In genomic region chr11:117226388-117227385, GRCh38 we compare ENCODE assay signal across 9 cellular contexts. TPM values are rescaled to one million over a fixed set of nuclear protein-coding genes. Genes with fewer than 3 reads are reported as not detected.
A peak's percentile ranks its signal among the peaks of the same experiment; 100 is the strongest.
DNase-seq lines count a peak whose midpoint lies in the region; ATAC-seq, FAIRE-seq and TF ChIP-seq lines count a peak whose summit lies in the region.
"Had no signal": no experiment of that assay in that cellular context is flagged by ENCODE, and none has a peak within 500 bp of the region (broad histone marks: within the 10 kb centered on the region; RNA-seq: fewer than 3 reads in every experiment).

No MANE protein-coding gene starts in this region.

- no peak for TF ChIP-seq POLR2A in endothelial cell of umbilical vein (IDR thresholded peaks at IDR 0.05; ENCODE audit: low read depth, low read length)
- TF ChIP-seq POLR2A in upper lobe of left lung (IDR thresholded peaks at IDR 0.05) = no peak

- intact Hi-C loops in endothelial cell of umbilical vein (cut with micrococcal nuclease) = loop anchor here (1.0 to 2.0 kb wide), 5 partner anchors 45 to 494 kb away; partner anchors contain the start of gene APOA5

- H3K27me3 ChIP-seq in endothelial cell of umbilical vein (ENCODE audit: control insufficient read depth in 2 of 2, insufficient read depth in 2 of 2, low read length in 2 of 2) (no peaks in the 10 kb centered on the region), upper lobe of left lung (no peaks in the 10 kb centered on the region)
- H3K27me3 ChIP-seq: BLaER1 treated with 17β-estradiol and CSF1 and Interleukin-3, amounts not matched to agents 10 nM and 100 nM had no signal

- H3K27ac ChIP-seq in endothelial cell of umbilical vein (ENCODE audit: insufficient read depth, low read depth, low read length) (no peak overlapping the region), upper lobe of left lung (no peak overlapping the region)
- H3K27ac ChIP-seq: BLaER1 treated with 17β-estradiol and CSF1 and Interleukin-3, amounts not matched to agents 10 nM and 100 nM had no signal

- POLR2A ChIA-PET in WTC11 (lab: Charles Lee) = interaction anchor here (0.5 to 1.5 kb wide), 4 partner anchors 13 to 117 kb away, joined by 3 to 5 read pairs (median 4); partner anchors contain the start of gene SIDT2
- POLR2A ChIA-PET in endothelial cell of umbilical vein (lab: Charles Lee) = interaction anchor here (1.2 kb wide), 1 partner anchor 45 kb away, joined by 3 read pairs; no protein-coding TSS in a partner anchor

- peak; percentile 56 for DNase-seq in activated CD8-positive, alpha-beta memory T cell treated with anti-CD3 and anti-CD28 coated beads, Interleukin-2, amount 10 ng/mL, durations not matched to agents 7 days and 5 days
- DNase-seq in activated CD8-positive, alpha-beta memory T cell treated with anti-CD3 and anti-CD28 coated beads for 24 hours = no peak
- DNase-seq in NCI-H446 (lab: John Stamatoyannopoulos, UW) = peak; percentile 67 to 82
- DNase-seq in WTC11 (ENCODE audit: low spot score) = no peak
- DNase-seq in endothelial cell of umbilical vein (ENCODE audit: low read depth, low spot score) = peak; percentile 73
- no peak for DNase-seq in mesothelial cell of epicardium (ENCODE audit: low spot score in 2 of 2, unreplicated experiment in 2 of 2)
- DNase-seq in upper lobe of left lung = peak in 1 of 2 donors; percentile 39

- BruUV-seq in endothelial cell of umbilical vein (replicated peaks; lab: Mats Ljungman, UMichigan) = no TSS peak

- CTCF ChIA-PET in activated CD8-positive, alpha-beta memory T cell treated with anti-CD3 and anti-CD28 coated beads, Interleukin-2, amount 10 ng/mL, durations not matched to agents 7 days and 5 days (lab: Charles Lee) = interaction anchor here (0.6 to 7.6 kb wide), 37 partner anchors 8 to 494 kb away, joined by 3 to 108 read pairs (median 3); partner anchors contain the start of genes APOA5, BACE1, CEP164 and SIDT2
- CTCF ChIA-PET in WTC11 (lab: Charles Lee) (interaction anchor here (0.6 to 6.2 kb wide), 18 partner anchors 11 to 435 kb away, joined by 3 to 68 read pairs (median 4); partner anchors contain the start of genes APOA5, CEP164, PAFAH1B2 and SIDT2), endothelial cell of umbilical vein (lab: Charles Lee) (interaction anchor here (0.9 to 5.2 kb wide), 28 partner anchors 10 to 581 kb away, joined by 3 to 90 read pairs (median 5); partner anchors contain the start of genes APOA5, CEP164, PAFAH1B2 and SIDT2)

- peak; percentile 52 for TF ChIP-seq CTCF in WTC11 (IDR thresholded peaks at IDR 0.05)
- TF ChIP-seq CTCF in endothelial cell of umbilical vein (IDR thresholded peaks at IDR 0.05; ENCODE audit: extremely low read depth in 1 of 2, insufficient read depth in 1 of 2, low read depth in 1 of 2, low read length in 2 of 2) = peak; percentile 65 to 76
- TF ChIP-seq CTCF in mesothelial cell of epicardium (IDR thresholded peaks at IDR 0.05; ENCODE audit: unreplicated experiment) = peak; percentile 73
- peak; percentile 67 to 84 (median 78) for TF ChIP-seq CTCF in upper lobe of left lung (IDR thresholded peaks at IDR 0.05)

- no peak overlapping the region for H2AFZ ChIP-seq in endothelial cell of umbilical vein (ENCODE audit: low read depth, low read length)

- H3K4me3 ChIP-seq in endothelial cell of umbilical vein (replicated peaks in 1 of 3; ENCODE audit: insufficient read depth in 1 of 3, low read depth in 1 of 3, low read length in 3 of 3) (no peak overlapping the region), upper lobe of left lung (no peak overlapping the region)
- H3K4me3 ChIP-seq: BLaER1 treated with 17β-estradiol and CSF1 and Interleukin-3, amounts not matched to agents 10 nM and 100 nM had no signal

- no peak overlapping the region for H3K9ac ChIP-seq in endothelial cell of umbilical vein (replicated peaks; ENCODE audit: extremely low read depth, insufficient read depth, low read length)

- H3K4me2 ChIP-seq in endothelial cell of umbilical vein (ENCODE audit: insufficient read depth, low read length) = no peak overlapping the region
- H3K4me2 ChIP-seq: BLaER1 treated with 17β-estradiol and CSF1 and Interleukin-3, amounts not matched to agents 10 nM and 100 nM had no signal

- H3K4me3 Mint-ChIP-seq in activated CD8-positive, alpha-beta memory T cell treated with anti-CD3 and anti-CD28 coated beads, Interleukin-2, amount 10 ng/mL, durations not matched to agents 7 days and 5 days = no peak overlapping the region
- H3K4me3 Mint-ChIP-seq in WTC11 (no peak overlapping the region), mesothelial cell of epicardium (no peak overlapping the region)

- no peaks in the 10 kb centered on the region for H3K9me1 ChIP-seq in endothelial cell of umbilical vein (replicated peaks; ENCODE audit: control insufficient read depth, extremely low read depth, insufficient read depth, low read length)

- dilution Hi-C loops in endothelial cell of umbilical vein (cut with MboI; ENCODE audit: extremely low pct_ligation_motif_present, low sequenced_read_pairs) = no loop called here

- peak overlapping the region; percentile 7 for H3K27ac Mint-ChIP-seq in activated CD8-positive, alpha-beta memory T cell treated with anti-CD3 and anti-CD28 coated beads, Interleukin-2, amount 10 ng/mL, durations not matched to agents 7 days and 5 days
- H3K27ac Mint-ChIP-seq in WTC11 = no peak overlapping the region; the same call in 1 of the 2 replicates
- H3K27ac Mint-ChIP-seq in mesothelial cell of epicardium = no peak overlapping the region

- H3K79me2 ChIP-seq in endothelial cell of umbilical vein (ENCODE audit: control insufficient read depth, insufficient read depth, low read length) = peaks cover 7% of the 10 kb centered on the region

- H3K9me3 ChIP-seq in endothelial cell of umbilical vein (replicated peaks; ENCODE audit: control insufficient read depth, insufficient read depth, low read length) = no peaks in the 10 kb centered on the region
- H3K9me3 ChIP-seq in upper lobe of left lung = no peaks in the 10 kb centered on the region
- H3K9me3 ChIP-seq: BLaER1 treated with 17β-estradiol and CSF1 and Interleukin-3, amounts not matched to agents 10 nM and 100 nM had no signal

- FAIRE-seq in endothelial cell of umbilical vein (lab: Jason Lieb, UNC) = peak; percentile 94

- peak; percentile 54 for ATAC-seq in activated CD8-positive, alpha-beta memory T cell treated with anti-CD3 and anti-CD28 coated beads, Interleukin-2, amount 10 ng/mL, durations not matched to agents 7 days and 5 days
- ATAC-seq in HG03442 (IDR thresholded peaks at IDR 0.05; ENCODE audit: unreplicated experiment) (peak; percentile 38), WTC11 (peak; percentile 92), upper lobe of left lung (ENCODE audit: low FRiP score in 2 of 2) (peak; percentile 85 to 89)

- peaks cover 31% of the 10 kb centered on the region for H3K4me1 Mint-ChIP-seq in activated CD8-positive, alpha-beta memory T cell treated with anti-CD3 and anti-CD28 coated beads, Interleukin-2, amount 10 ng/mL, durations not matched to agents 7 days and 5 days
- peaks cover 14% of the 10 kb centered on the region for H3K4me1 Mint-ChIP-seq in WTC11
- peaks cover 23% of the 10 kb centered on the region for H3K4me1 Mint-ChIP-seq in mesothelial cell of epicardium

- no peaks in the 10 kb centered on the region for H3K27me3 Mint-ChIP-seq in activated CD8-positive, alpha-beta memory T cell treated with anti-CD3 and anti-CD28 coated beads, Interleukin-2, amount 10 ng/mL, durations not matched to agents 7 days and 5 days
- no peaks in the 10 kb centered on the region for H3K27me3 Mint-ChIP-seq in WTC11 (ENCODE audit: low read depth)
- no peaks in the 10 kb centered on the region for H3K27me3 Mint-ChIP-seq in mesothelial cell of epicardium (ENCODE audit: low read depth)

- no peaks in the 10 kb centered on the region for H3K9me3 Mint-ChIP-seq in activated CD8-positive, alpha-beta memory T cell treated with anti-CD3 and anti-CD28 coated beads, Interleukin-2, amount 10 ng/mL, durations not matched to agents 7 days and 5 days (ENCODE audit: low read depth)
- H3K9me3 Mint-ChIP-seq in WTC11 (no peaks in the 10 kb centered on the region), mesothelial cell of epicardium (no peaks in the 10 kb centered on the region)

- peaks cover 0 to 30% of the 10 kb centered on the region in 2 experiments for H3K36me3 ChIP-seq in endothelial cell of umbilical vein (ENCODE audit: control insufficient read depth in 2 of 2, extremely low read depth in 1 of 2, insufficient read depth in 2 of 2, low read length in 2 of 2)
- H3K36me3 ChIP-seq in upper lobe of left lung = peaks cover 11 to 80% (median 51%) of the 10 kb centered on the region in 4 donors

- no peaks in the 10 kb centered on the region for H4K20me1 ChIP-seq in endothelial cell of umbilical vein (replicated peaks; ENCODE audit: control insufficient read depth, extremely low read depth, insufficient read depth, low read length)

- TF ChIP-seq EP300 in upper lobe of left lung (IDR thresholded peaks at IDR 0.05) = no peak

- H3K4me1 ChIP-seq in endothelial cell of umbilical vein (ENCODE audit: control insufficient read depth, extremely low read depth, insufficient read depth, low read length) = peaks cover 10% of the 10 kb centered on the region
- H3K4me1 ChIP-seq in upper lobe of left lung = peaks cover 12 to 25% (median 15%) of the 10 kb centered on the region in 4 donors

- WGBS in upper lobe of left lung, 2 donors = 70 to 71% methylated on average over 16 to 19 of the region's 19 CpGs

- H3K36me3 Mint-ChIP-seq in activated CD8-positive, alpha-beta memory T cell treated with anti-CD3 and anti-CD28 coated beads, Interleukin-2, amount 10 ng/mL, durations not matched to agents 7 days and 5 days = peaks cover 39% of the 10 kb centered on the region
- H3K36me3 Mint-ChIP-seq in WTC11 (peaks cover 5% of the 10 kb centered on the region; the same call in 1 of the 2 replicates), mesothelial cell of epicardium (peaks cover 7% of the 10 kb centered on the region)

RNA-seq across cellular contexts. Expression of gene PCSK7, which starts 5.2 kb away (rescaled TPM):
- total RNA-seq in activated CD8-positive, alpha-beta memory T cell treated with anti-CD3 and anti-CD28 coated beads, Interleukin-2, amount 10 ng/mL, durations not matched to agents 7 days and 5 days = 100 to 1,000 TPM; 121 to 140 TPM
- total RNA-seq in WTC11 (2021) = 39.4 to 48.9 TPM (median 41.9 TPM) in 3 replicates
- total RNA-seq in endothelial cell of umbilical vein = 68.0 and 72.7 TPM in 2 replicates
- polyA plus RNA-seq in endothelial cell of umbilical vein = 40.8 and 43.2 TPM in 2 replicates
- polyA plus RNA-seq in endothelial cell of umbilical vein (2011; cell fraction: cytosol; rRNA removed) = 35.5 and 39.8 TPM in 2 replicates
- polyA plus RNA-seq in endothelial cell of umbilical vein (2011; cell fraction: nucleus; rRNA removed) = 123 and 126 TPM in 2 replicates
- 40.9 and 41.6 TPM in 2 replicates for polyA plus RNA-seq in endothelial cell of umbilical vein (2012)
- 58.7 and 60.5 TPM in 2 replicates for polyA minus RNA-seq in endothelial cell of umbilical vein
- 13.3 TPM for polyA minus RNA-seq in endothelial cell of umbilical vein (2011; cell fraction: cytosol; rRNA and poly(A)+ RNA removed)
- 45.2 and 48.0 TPM in 2 replicates for polyA minus RNA-seq in endothelial cell of umbilical vein (2011; cell fraction: nucleus; rRNA and poly(A)+ RNA removed)
- 57.0 to 66.0 TPM (median 64.4 TPM) in 3 replicates for total RNA-seq in mesothelial cell of epicardium
- 100 to 1,000 TPM in 2 of 6 donors, 10 to 100 TPM in 4; 45.0 to 138 (median 63.8) TPM for total RNA-seq in upper lobe of left lung

RNA-seq across cellular contexts. Expression of gene RNF214, which starts 5.8 kb away (rescaled TPM):
- 10 to 100 TPM; 18.5 to 20.5 TPM for total RNA-seq in activated CD8-positive, alpha-beta memory T cell treated with anti-CD3 and anti-CD28 coated beads, Interleukin-2, amount 10 ng/mL, durations not matched to agents 7 days and 5 days
- total RNA-seq in WTC11 (2021) = 35.4 to 45.0 TPM (median 37.8 TPM) in 3 replicates
- 26.1 and 28.2 TPM in 2 replicates for total RNA-seq in endothelial cell of umbilical vein
- 24.3 and 26.1 TPM in 2 replicates for polyA plus RNA-seq in endothelial cell of umbilical vein
- polyA plus RNA-seq in endothelial cell of umbilical vein (2011; cell fraction: cytosol; rRNA removed) = 14.3 and 15.1 TPM in 2 replicates
- 32.0 and 34.5 TPM in 2 replicates for polyA plus RNA-seq in endothelial cell of umbilical vein (2011; cell fraction: nucleus; rRNA removed)
- 13.6 and 13.7 TPM in 2 replicates for polyA plus RNA-seq in endothelial cell of umbilical vein (2012)
- polyA minus RNA-seq in endothelial cell of umbilical vein = 32.4 and 34.5 TPM in 2 replicates
- polyA minus RNA-seq in endothelial cell of umbilical vein (2011; cell fraction: cytosol; rRNA and poly(A)+ RNA removed) = 7.1 TPM
- polyA minus RNA-seq in endothelial cell of umbilical vein (2011; cell fraction: nucleus; rRNA and poly(A)+ RNA removed) = 19.2 and 20.7 TPM in 2 replicates
- 39.5 to 44.8 TPM (median 39.9 TPM) in 3 replicates for total RNA-seq in mesothelial cell of epicardium
- total RNA-seq in upper lobe of left lung = 10 to 100 TPM in 4 of 6 donors, 1 to 10 TPM in 2; 9.0 to 24.1 (median 19.8) TPM

RNA-seq across cellular contexts. Expression of gene TAGLN, which starts 27.5 kb away (rescaled TPM):
- 1 to 10 TPM; 2.3 to 2.7 TPM for total RNA-seq in activated CD8-positive, alpha-beta memory T cell treated with anti-CD3 and anti-CD28 coated beads, Interleukin-2, amount 10 ng/mL, durations not matched to agents 7 days and 5 days
- total RNA-seq in WTC11 (2021) (51.1 to 71.5 TPM (median 53.9 TPM) in 3 replicates), endothelial cell of umbilical vein (17.9 and 20.8 TPM in 2 replicates), mesothelial cell of epicardium (192 to 206 TPM (median 197 TPM) in 3 replicates), upper lobe of left lung (100 to 1,000 TPM; 105 to 608 (median 334) TPM)
- polyA plus RNA-seq in endothelial cell of umbilical vein = 113 and 159 TPM in 2 replicates
- 165 and 174 TPM in 2 replicates for polyA plus RNA-seq in endothelial cell of umbilical vein (2011; cell fraction: cytosol; rRNA removed)
- polyA plus RNA-seq in endothelial cell of umbilical vein (2011; cell fraction: nucleus; rRNA removed) = 80.4 and 84.5 TPM in 2 replicates
- 49.4 and 88.3 TPM in 2 replicates for polyA plus RNA-seq in endothelial cell of umbilical vein (2012)
- 59.3 and 82.9 TPM in 2 replicates for polyA minus RNA-seq in endothelial cell of umbilical vein
- 3.1 TPM for polyA minus RNA-seq in endothelial cell of umbilical vein (2011; cell fraction: cytosol; rRNA and poly(A)+ RNA removed)
- polyA minus RNA-seq in endothelial cell of umbilical vein (2011; cell fraction: nucleus; rRNA and poly(A)+ RNA removed) = 11.1 and 15.0 TPM in 2 replicates

RNA-seq across cellular contexts. Expression of gene SIDT2, which starts 48.1 kb away (rescaled TPM):
- 10 to 100 TPM; 18.9 to 21.3 TPM for total RNA-seq in activated CD8-positive, alpha-beta memory T cell treated with anti-CD3 and anti-CD28 coated beads, Interleukin-2, amount 10 ng/mL, durations not matched to agents 7 days and 5 days
- total RNA-seq in WTC11 (2021) (20.7 to 27.6 TPM (median 20.9 TPM) in 3 replicates), endothelial cell of umbilical vein (26.0 and 28.7 TPM in 2 replicates), mesothelial cell of epicardium (37.6 to 41.7 TPM (median 39.4 TPM) in 3 replicates), upper lobe of left lung (100 to 1,000 TPM in 4 of 6 donors, 10 to 100 TPM in 2; 62.8 to 287 (median 153) TPM)
- 34.5 and 37.5 TPM in 2 replicates for polyA plus RNA-seq in endothelial cell of umbilical vein
- polyA plus RNA-seq in endothelial cell of umbilical vein (2011; cell fraction: cytosol; rRNA removed) = 24.3 and 24.5 TPM in 2 replicates
- polyA plus RNA-seq in endothelial cell of umbilical vein (2011; cell fraction: nucleus; rRNA removed) = 72.1 and 94.6 TPM in 2 replicates
- 22.7 and 30.0 TPM in 2 replicates for polyA plus RNA-seq in endothelial cell of umbilical vein (2012)
- polyA minus RNA-seq in endothelial cell of umbilical vein = 45.0 and 75.7 TPM in 2 replicates
- 8.9 TPM for polyA minus RNA-seq in endothelial cell of umbilical vein (2011; cell fraction: cytosol; rRNA and poly(A)+ RNA removed)
- 43.7 and 44.1 TPM in 2 replicates for polyA minus RNA-seq in endothelial cell of umbilical vein (2011; cell fraction: nucleus; rRNA and poly(A)+ RNA removed)

Comparison
In these comparisons a context has a peak if more than half of its experiments do, and no peak if none do; other contexts are left out.
1. DNase-seq: peak in activated CD8-positive, alpha-beta memory T cell treated with anti-CD3 and anti-CD28 coated beads, Interleukin-2, amount 10 ng/mL, durations not matched to agents 7 days and 5 days (single experiment), NCI-H446 (2 of 2) and endothelial cell of umbilical vein (single experiment); none in activated CD8-positive, alpha-beta memory T cell treated with anti-CD3 and anti-CD28 coated beads for 24 hours (single experiment), WTC11 (single experiment) and mesothelial cell of epicardium (0 of 2).
2. ATAC-seq: peak in every context shown above with its lines; median percentile 92 in WTC11; 87 in upper lobe of left lung; 54 in activated CD8-positive, alpha-beta memory T cell treated with anti-CD3 and anti-CD28 coated beads, Interleukin-2, amount 10 ng/mL, durations not matched to agents 7 days and 5 days; 38 in HG03442.
3. Peak in every context shown above with its lines, with median percentiles within 50 percentile points of each other: CTCF ChIP-seq.